Comparison of ENCODE assay signal across 25 cellular contexts in genomic region chr11:78100276-78101040, GRCh38. TPM values are rescaled to one million over a fixed set of nuclear protein-coding genes. Genes with fewer than 3 reads are reported as not detected.
DNase-seq lines count a peak whose midpoint lies in the region; ATAC-seq and TF ChIP-seq lines count a peak whose summit lies in the region.
"Had no signal": no experiment of that assay in that cellular context is flagged by ENCODE, and none has a peak within 500 bp of the region (broad histone marks: within the 10 kb centered on the region; RNA-seq: fewer than 3 reads in every experiment).

No MANE protein-coding gene starts in this region.

- TF ChIP-seq POLR2A in thyroid gland (IDR thresholded peaks at IDR 0.05): no peak

- peaks cover 52% of the 10 kb centered on the region for H3K36me3 Mint-ChIP-seq in activated T-helper 2 cell treated with anti-CD3 and anti-CD28 coated beads, Interferon-gamma antibody, Interleukin-2, Interleukin-4, amounts not matched to agents 10 μg/mL and 5 μg/mL and 100 μg/mL, durations not matched to agents 14 hours and 24 hours and 36 hours (ENCODE audit: low read depth)

- WGBS in thyroid gland, 2 donors: 34 to 45% methylated on average over 7 of the region's 7 CpGs

- H3K9me3 Mint-ChIP-seq in activated T-helper 2 cell treated with anti-CD3 and anti-CD28 coated beads, Interferon-gamma antibody, Interleukin-2, Interleukin-4, amounts not matched to agents 10 μg/mL and 5 μg/mL and 100 μg/mL, durations not matched to agents 14 hours and 24 hours and 36 hours: no peaks in the 10 kb centered on the region
- H3K9me3 Mint-ChIP-seq: activated B cell treated with CpG ODN at 0.5 μM for 24 hours; CD8-positive, alpha-beta T cell; dendritic cell treated with granulocyte-macrophage colony-stimulating factor and Interleukin-4, amounts not matched to agents 40 ng/mL and 50 ng/mL, for 4 days; IgD-negative memory B cell had no signal

- H3K4me3 Mint-ChIP-seq in activated T-helper 2 cell treated with anti-CD3 and anti-CD28 coated beads, Interferon-gamma antibody, Interleukin-2, Interleukin-4, amounts not matched to agents 10 μg/mL and 5 μg/mL and 100 μg/mL, durations not matched to agents 14 hours and 24 hours and 36 hours (ENCODE audit: low read depth): no peak overlapping the region
- H3K4me3 Mint-ChIP-seq: activated B cell treated with CpG ODN at 0.5 μM for 24 hours; CD8-positive, alpha-beta T cell; dendritic cell treated with granulocyte-macrophage colony-stimulating factor and Interleukin-4, amounts not matched to agents 40 ng/mL and 50 ng/mL, for 4 days; IgD-negative memory B cell had no signal

- peaks cover 35 to 42% of the 10 kb centered on the region in 2 donors for H3K4me1 ChIP-seq in thyroid gland
- H3K4me1 ChIP-seq: esophagus muscularis mucosa had no signal

- no peak for TF ChIP-seq CTCF in thyroid gland (IDR thresholded peaks at IDR 0.05)
- no peak for TF ChIP-seq CTCF in foreskin fibroblast (IDR thresholded peaks at IDR 0.05; ENCODE audit: low read depth, low read length)

- no peaks in the 10 kb centered on the region for H3K9me3 ChIP-seq in thyroid gland
- H3K9me3 ChIP-seq: esophagus muscularis mucosa, heart right ventricle had no signal

- peak overlapping the region; percentile 62 to 81 (median 73) for H3K27ac ChIP-seq in thyroid gland
- H3K27ac ChIP-seq: esophagus muscularis mucosa, heart right ventricle had no signal

- intact Hi-C loops in Right ventricle myocardium superior (cut with DNase I): no loop called here
- intact Hi-C loops in Right ventricle myocardium inferior (cut with DNase I): no loop called here
- intact Hi-C loops in thyroid gland (cut with DNase I): no loop called here
- intact Hi-C loops in activated T-helper 2 cell treated with anti-CD3 and anti-CD28 coated beads, Interferon-gamma antibody, Interleukin-2, Interleukin-4, amounts not matched to agents 10 μg/mL and 5 μg/mL and 100 μg/mL, durations not matched to agents 14 hours and 24 hours and 36 hours (cut with micrococcal nuclease): no loop called here

- ATAC-seq in Right ventricle myocardium superior (ENCODE audit: poor library complexity): peak; percentile 36
- ATAC-seq in Right ventricle myocardium inferior: no peak
- ATAC-seq: CD8-positive, alpha-beta T cell had no signal

- no peaks in the 10 kb centered on the region for H3K36me3 ChIP-seq in thyroid gland

- DNase-seq in Right ventricle myocardium superior (no peak), Right ventricle myocardium inferior (ENCODE audit: missing footprints) (no peak), NCI-H345 (lab: John Stamatoyannopoulos, UW) (peak; percentile 80), cerebellar cortex (ENCODE audit: low spot score) (peak; percentile 64), thyroid gland (peak; percentile 45 to 46), foreskin fibroblast (no peak)
- no peak for DNase-seq in activated T-helper 2 cell treated with anti-CD3 and anti-CD28 coated beads, Interferon-gamma antibody, Interleukin-2, Interleukin-4, amounts not matched to agents 10 μg/mL and 5 μg/mL and 100 μg/mL, durations not matched to agents 14 hours and 24 hours and 36 hours (ENCODE audit: low spot score)
- DNase-seq in stimulated activated CD8-positive, alpha-beta memory T cell treated with anti-CD3 and anti-CD28 coated beads, Interleukin-4, amount 100 ng/mL, for 48 hours: no peak
- DNase-seq: activated B cell treated with CpG ODN at 0.5 μM for 24 hours; activated gamma-delta T cell treated with Interleukin-2 at 50 U/mL for 16 hours; aorta; CD8-positive, alpha-beta T cell; GDM1; heart right ventricle; kidney glomerular epithelial cell; MV-4-11; NCI-H748 treated with DMSO at 0.1 percent for 48 hours; small intestine; T-helper 1 cell; trophoblast cell had no signal

- H3K4me3 ChIP-seq in thyroid gland (replicated peaks in 1 of 3) (no peak overlapping the region), foreskin fibroblast (ENCODE audit: low read depth in 1 of 2, low read length in 2 of 2) (no peak overlapping the region)
- H3K4me3 ChIP-seq: esophagus muscularis mucosa, heart right ventricle had no signal

- no peaks in the 10 kb centered on the region for H3K27me3 Mint-ChIP-seq in activated T-helper 2 cell treated with anti-CD3 and anti-CD28 coated beads, Interferon-gamma antibody, Interleukin-2, Interleukin-4, amounts not matched to agents 10 μg/mL and 5 μg/mL and 100 μg/mL, durations not matched to agents 14 hours and 24 hours and 36 hours (ENCODE audit: low read depth)
- H3K27me3 Mint-ChIP-seq: activated B cell treated with CpG ODN at 0.5 μM for 24 hours; dendritic cell treated with granulocyte-macrophage colony-stimulating factor and Interleukin-4, amounts not matched to agents 40 ng/mL and 50 ng/mL, for 4 days; IgD-negative memory B cell had no signal

- H3K27me3 ChIP-seq in thyroid gland: no peaks in the 10 kb centered on the region
- H3K27me3 ChIP-seq: esophagus muscularis mucosa, heart right ventricle had no signal

- no peak overlapping the region for H3K27ac Mint-ChIP-seq in activated T-helper 2 cell treated with anti-CD3 and anti-CD28 coated beads, Interferon-gamma antibody, Interleukin-2, Interleukin-4, amounts not matched to agents 10 μg/mL and 5 μg/mL and 100 μg/mL, durations not matched to agents 14 hours and 24 hours and 36 hours
- H3K27ac Mint-ChIP-seq: activated B cell treated with CpG ODN at 0.5 μM for 24 hours; CD8-positive, alpha-beta T cell; dendritic cell treated with granulocyte-macrophage colony-stimulating factor and Interleukin-4, amounts not matched to agents 40 ng/mL and 50 ng/mL, for 4 days had no signal

- no peaks in the 10 kb centered on the region for H3K4me1 Mint-ChIP-seq in activated T-helper 2 cell treated with anti-CD3 and anti-CD28 coated beads, Interferon-gamma antibody, Interleukin-2, Interleukin-4, amounts not matched to agents 10 μg/mL and 5 μg/mL and 100 μg/mL, durations not matched to agents 14 hours and 24 hours and 36 hours (ENCODE audit: low read depth)
- H3K4me1 Mint-ChIP-seq: activated B cell treated with CpG ODN at 0.5 μM for 24 hours had no signal

RNA-seq across cellular contexts. Expression of gene NDUFC2, which starts 20.8 kb away (rescaled TPM):
- total RNA-seq in Right ventricle myocardium superior (328 TPM), Right ventricle myocardium inferior (337 TPM), thyroid gland (100 to 1,000 TPM; 205 to 342 (median 228) TPM)
- total RNA-seq in activated T-helper 2 cell treated with anti-CD3 and anti-CD28 coated beads, Interferon-gamma antibody, Interleukin-2, Interleukin-4, amounts not matched to agents 10 μg/mL and 5 μg/mL and 100 μg/mL, durations not matched to agents 14 hours and 24 hours and 36 hours: 208 and 215 TPM in 2 replicates

RNA-seq across cellular contexts. Expression of gene THRSP, which starts 36.8 kb away (rescaled TPM):
- 2.6 TPM for total RNA-seq in Right ventricle myocardium superior
- total RNA-seq in Right ventricle myocardium inferior: 4.8 TPM
- total RNA-seq in thyroid gland: 1 to 10 TPM in 2 of 4 donors, under 1 TPM in 1, not detected in 1; 0.67 to 7.2 (median 2.8) TPM
- not detected in 2 replicates for total RNA-seq in activated T-helper 2 cell treated with anti-CD3 and anti-CD28 coated beads, Interferon-gamma antibody, Interleukin-2, Interleukin-4, amounts not matched to agents 10 μg/mL and 5 μg/mL and 100 μg/mL, durations not matched to agents 14 hours and 24 hours and 36 hours
- total RNA-seq: activated B cell treated with CpG ODN at 0.5 μM for 24 hours; CD8-positive, alpha-beta T cell; esophagus muscularis mucosa; osteocyte; RPMI7951 had no signal

RNA-seq across cellular contexts. Expression of gene ALG8, which starts 39.0 kb away (rescaled TPM):
- total RNA-seq in Right ventricle myocardium superior (15.8 TPM), Right ventricle myocardium inferior (16.7 TPM), thyroid gland (10 to 100 TPM; 49.6 to 86.7 (median 52.5) TPM)
- 58.6 and 70.1 TPM in 2 replicates for total RNA-seq in activated T-helper 2 cell treated with anti-CD3 and anti-CD28 coated beads, Interferon-gamma antibody, Interleukin-2, Interleukin-4, amounts not matched to agents 10 μg/mL and 5 μg/mL and 100 μg/mL, durations not matched to agents 14 hours and 24 hours and 36 hours

Comparison
In these comparisons a context has a peak if more than half of its experiments do, and no peak if none do; other contexts are left out.
1. DNase-seq: peak in NCI-H345 (single experiment), cerebellar cortex (single experiment) and thyroid gland (2 of 2); none in Right ventricle myocardium superior (single experiment), Right ventricle myocardium inferior (single experiment), activated T-helper 2 cell treated with anti-CD3 and anti-CD28 coated beads, Interferon-gamma antibody, Interleukin-2, Interleukin-4, amounts not matched to agents 10 μg/mL and 5 μg/mL and 100 μg/mL, durations not matched to agents 14 hours and 24 hours and 36 hours (single experiment), foreskin fibroblast (0 of 2) and stimulated activated CD8-positive, alpha-beta memory T cell treated with anti-CD3 and anti-CD28 coated beads, Interleukin-4, amount 100 ng/mL, for 48 hours (single experiment).